In genomic region chr6:40391086-40391485, GRCh38 we compare ENCODE assay signal across 16 cellular contexts.
DNase-seq lines count a peak whose midpoint lies in the region; ATAC-seq and TF ChIP-seq lines count a peak whose summit lies in the region.
"Had no signal": no experiment of that assay in that cellular context is flagged by ENCODE, and none has a peak within 500 bp of the region (broad histone marks: within the 10 kb centered on the region; RNA-seq: fewer than 3 reads in every experiment).

No MANE protein-coding gene starts in this region.

- no peaks in the 10 kb centered on the region for H3K27me3 ChIP-seq in vagina

- H3K27ac ChIP-seq in vagina, result no peak overlapping the region
- H3K27ac ChIP-seq: RWPE1 had no signal

- TF ChIP-seq POLR2A in vagina (IDR thresholded peaks at IDR 0.05), result no peak
- TF ChIP-seq POLR2A in erythroblast (IDR thresholded peaks at IDR 0.05; ENCODE audit: low read length), result no peak

- DNase-seq in activated naive CD4-positive, alpha-beta T cell treated with anti-CD3 and anti-CD28 coated beads, Interleukin-2, amount 50 U/mL, for 72 hours (ENCODE audit: low spot score in 2 of 2), result no peak
- DNase-seq in NCI-H446 treated with DMSO at 0.1 percent for 48 hours (lab: John Stamatoyannopoulos, UW), result peak; percentile 59
- DNase-seq in islet precursor cell, result peak; percentile 32
- peak; percentile 56 to 91 for DNase-seq in vagina (ENCODE audit: extremely low spot score in 2 of 2)
- DNase-seq in erythroblast (lab: John Stamatoyannopoulos, UW), result no peak
- DNase-seq in kidney glomerular epithelial cell (lab: John Stamatoyannopoulos, UW), result no peak
- DNase-seq: ACHN, DMS53, KBM-7, MV-4-11, NCI-H1417, NCI-H187 treated with DMSO at 0.1 percent for 48 hours, NCI-H748 treated with DMSO at 0.1 percent for 48 hours, PC-3 had no signal

- intact Hi-C loops in vagina (cut with DNase I), result no loop called here

- no peaks in the 10 kb centered on the region for H3K27me3 Mint-ChIP-seq in activated naive CD4-positive, alpha-beta T cell treated with anti-CD3 and anti-CD28 coated beads, Interleukin-2, amount 50 U/mL, for 24 hours

- no peak for ATAC-seq in activated naive CD4-positive, alpha-beta T cell treated with anti-CD3 and anti-CD28 coated beads, Interleukin-2, amount 50 U/mL, for 72 hours
- ATAC-seq: PC-3 had no signal

- H3K9me3 Mint-ChIP-seq in activated naive CD4-positive, alpha-beta T cell treated with anti-CD3 and anti-CD28 coated beads, Interleukin-2, amount 50 U/mL, for 24 hours, result no peaks in the 10 kb centered on the region
- no peaks in the 10 kb centered on the region for H3K9me3 Mint-ChIP-seq in activated naive CD4-positive, alpha-beta T cell treated with anti-CD3 and anti-CD28 coated beads, Interleukin-2, amount 50 U/mL, for 72 hours

- no peaks in the 10 kb centered on the region for H3K4me1 ChIP-seq in vagina

- no peaks in the 10 kb centered on the region for H3K9me3 ChIP-seq in vagina

- H3K4me3 Mint-ChIP-seq in activated naive CD4-positive, alpha-beta T cell treated with anti-CD3 and anti-CD28 coated beads, Interleukin-2, amount 50 U/mL, for 24 hours, result peak overlapping the region; percentile 26

- H3K4me1 Mint-ChIP-seq in activated naive CD4-positive, alpha-beta T cell treated with anti-CD3 and anti-CD28 coated beads, Interleukin-2, amount 50 U/mL, for 24 hours, result peaks cover 67% of the 10 kb centered on the region

- TF ChIP-seq CTCF in vagina (IDR thresholded peaks at IDR 0.05), result no peak

- no peak overlapping the region for H3K4me3 ChIP-seq in vagina

- H3K27ac Mint-ChIP-seq in activated naive CD4-positive, alpha-beta T cell treated with anti-CD3 and anti-CD28 coated beads, Interleukin-2, amount 50 U/mL, for 24 hours, result peak overlapping the region; percentile 63
- H3K27ac Mint-ChIP-seq in activated naive CD4-positive, alpha-beta T cell treated with anti-CD3 and anti-CD28 coated beads, Interleukin-2, amount 50 U/mL, for 72 hours, result no peak overlapping the region

- H3K36me3 Mint-ChIP-seq in activated naive CD4-positive, alpha-beta T cell treated with anti-CD3 and anti-CD28 coated beads, Interleukin-2, amount 50 U/mL, for 24 hours, result peaks cover 4% of the 10 kb centered on the region
- no peaks in the 10 kb centered on the region for H3K36me3 Mint-ChIP-seq in activated naive CD4-positive, alpha-beta T cell treated with anti-CD3 and anti-CD28 coated beads, Interleukin-2, amount 50 U/mL, for 72 hours

- H3K36me3 ChIP-seq in vagina, result no peaks in the 10 kb centered on the region

Comparison
In these comparisons a context has a peak if more than half of its experiments do, and no peak if none do; other contexts are left out.
1. DNase-seq: peak in NCI-H446 treated with DMSO at 0.1 percent for 48 hours (single experiment), islet precursor cell (single experiment) and vagina (2 of 2); none in activated naive CD4-positive, alpha-beta T cell treated with anti-CD3 and anti-CD28 coated beads, Interleukin-2, amount 50 U/mL, for 72 hours (0 of 2), erythroblast (0 of 2) and kidney glomerular epithelial cell (single experiment).